In genomic region chr7:100890640-100891521, GRCh38 we compare ENCODE assay signal across 8 cellular contexts. TPM values are rescaled to one million over a fixed set of nuclear protein-coding genes. Genes with fewer than 3 reads are reported as not detected.
DNase-seq lines count a peak whose midpoint lies in the region; ATAC-seq lines count a peak whose summit lies in the region.

No MANE protein-coding gene starts in this region.

- H3K4me1 Mint-ChIP-seq in activated CD8-positive, alpha-beta T cell treated with anti-CD3 and anti-CD28 coated beads, Interleukin-2, amount 10 ng/mL, durations not matched to agents 7 days and 5 days (ENCODE audit: low read depth) = peaks cover 40% of the 10 kb centered on the region
- H3K4me1 Mint-ChIP-seq in stimulated activated memory B cell treated with anti-CD40 and anti-IgM and Interleukin-4, amounts not matched to agents 10 μg/mL and 1 μg/mL and 100 μg/mL, for 72 hours = peaks cover 64% of the 10 kb centered on the region

- peaks cover 23% of the 10 kb centered on the region for H3K27me3 Mint-ChIP-seq in activated CD8-positive, alpha-beta T cell treated with anti-CD3 and anti-CD28 coated beads, Interleukin-2, amount 10 ng/mL, durations not matched to agents 7 days and 5 days (ENCODE audit: low read depth)
- H3K27me3 Mint-ChIP-seq in stimulated activated memory B cell treated with anti-CD40 and anti-IgM and Interleukin-4, amounts not matched to agents 10 μg/mL and 1 μg/mL and 100 μg/mL, for 72 hours = peaks cover 58% of the 10 kb centered on the region

- CTCF ChIA-PET in activated CD8-positive, alpha-beta T cell treated with anti-CD3 and anti-CD28 coated beads, Interleukin-2, amount 10 ng/mL, durations not matched to agents 7 days and 5 days (lab: Charles Lee) = interaction anchor here (1.2 to 1.4 kb wide), 3 partner anchors 16 to 168 kb away, joined by 3 to 13 read pairs (median 4); partner anchors contain the start of gene SRRT

- H3K36me3 Mint-ChIP-seq in activated CD8-positive, alpha-beta T cell treated with anti-CD3 and anti-CD28 coated beads, Interleukin-2, amount 10 ng/mL, durations not matched to agents 7 days and 5 days (ENCODE audit: low read depth) = peaks cover 30% of the 10 kb centered on the region
- H3K36me3 Mint-ChIP-seq in stimulated activated memory B cell treated with anti-CD40 and anti-IgM and Interleukin-4, amounts not matched to agents 10 μg/mL and 1 μg/mL and 100 μg/mL, for 72 hours = peaks cover 27% of the 10 kb centered on the region

- H3K27me3 ChIP-seq in iPS-18a (ENCODE audit: control insufficient read depth, insufficient read depth, low read length) = peaks cover 9% of the 10 kb centered on the region

- peak overlapping the region; percentile 57 for H3K27ac Mint-ChIP-seq in activated CD8-positive, alpha-beta T cell treated with anti-CD3 and anti-CD28 coated beads, Interleukin-2, amount 10 ng/mL, durations not matched to agents 7 days and 5 days
- H3K27ac Mint-ChIP-seq in stimulated activated memory B cell treated with anti-CD40 and anti-IgM and Interleukin-4, amounts not matched to agents 10 μg/mL and 1 μg/mL and 100 μg/mL, for 72 hours = peak overlapping the region; percentile 88

- peak overlapping the region; percentile 82 for H3K9ac ChIP-seq in iPS-18a (ENCODE audit: low read length)

- peak overlapping the region; percentile 82 for H3K4me3 Mint-ChIP-seq in activated CD8-positive, alpha-beta T cell treated with anti-CD3 and anti-CD28 coated beads, Interleukin-2, amount 10 ng/mL, durations not matched to agents 7 days and 5 days
- peak overlapping the region; percentile 81 for H3K4me3 Mint-ChIP-seq in stimulated activated memory B cell treated with anti-CD40 and anti-IgM and Interleukin-4, amounts not matched to agents 10 μg/mL and 1 μg/mL and 100 μg/mL, for 72 hours

- H3K36me3 ChIP-seq in iPS-18a (ENCODE audit: control insufficient read depth, low read depth, low read length) = peaks cover 29% of the 10 kb centered on the region

- H3K9me3 ChIP-seq in iPS-18a (ENCODE audit: control insufficient read depth, low read depth, low read length) = no peaks in the 10 kb centered on the region

- DNase-seq in NCI-H1417 (lab: John Stamatoyannopoulos, UW) (peak in 2 of 3 experiments; percentile 51 to 66), NCI-H1417 treated with DMSO at 0.1 percent for 48 hours (lab: John Stamatoyannopoulos, UW) (no peak), kidney glomerular epithelial cell (lab: John Stamatoyannopoulos, UW) (no peak)
- DNase-seq in activated CD8-positive, alpha-beta T cell treated with anti-CD3 and anti-CD28 coated beads, Interleukin-2, amount 10 ng/mL, durations not matched to agents 7 days and 5 days = no peak

- POLR2A ChIA-PET in activated CD8-positive, alpha-beta T cell treated with anti-CD3 and anti-CD28 coated beads, Interleukin-2, amount 10 ng/mL, durations not matched to agents 7 days and 5 days (lab: Charles Lee) = interaction anchor here (0.7 to 5.4 kb wide), 5 partner anchors 14 to 1531 kb away, joined by 3 to 115 read pairs (median 3); partner anchors contain the start of genes PLOD3, SRRT, TRIM56 and ZNHIT1

- no peaks in the 10 kb centered on the region for H3K9me3 Mint-ChIP-seq in activated CD8-positive, alpha-beta T cell treated with anti-CD3 and anti-CD28 coated beads, Interleukin-2, amount 10 ng/mL, durations not matched to agents 7 days and 5 days (ENCODE audit: insufficient read depth)
- H3K9me3 Mint-ChIP-seq in stimulated activated memory B cell treated with anti-CD40 and anti-IgM and Interleukin-4, amounts not matched to agents 10 μg/mL and 1 μg/mL and 100 μg/mL, for 72 hours = no peaks in the 10 kb centered on the region

- H3K4me3 ChIP-seq in iPS-18a (ENCODE audit: low read length) = peak overlapping the region; percentile 76

- ATAC-seq in activated CD8-positive, alpha-beta T cell treated with anti-CD3 and anti-CD28 coated beads, Interleukin-2, amount 10 ng/mL, durations not matched to agents 7 days and 5 days = no peak
- ATAC-seq in stimulated activated memory B cell treated with anti-CD40 and anti-IgM and Interleukin-4, amounts not matched to agents 10 μg/mL and 1 μg/mL and 100 μg/mL, for 72 hours = no peak
- ATAC-seq in GM19351 (IDR thresholded peaks at IDR 0.05; ENCODE audit: unreplicated experiment) (no peak), esophagus mucosa (no peak)

- H3K4me1 ChIP-seq in iPS-18a (ENCODE audit: control insufficient read depth, low read depth, low read length) = peaks cover 10% of the 10 kb centered on the region

- peak overlapping the region; percentile 61 for H3K27ac ChIP-seq in iPS-18a (ENCODE audit: low read length)

RNA-seq across cellular contexts. Expression of gene UFSP1, which starts 1.4 kb away (rescaled TPM):
- 1 to 10 TPM; 2.0 to 3.7 TPM for total RNA-seq in activated CD8-positive, alpha-beta T cell treated with anti-CD3 and anti-CD28 coated beads, Interleukin-2, amount 10 ng/mL, durations not matched to agents 7 days and 5 days
- total RNA-seq in esophagus mucosa = 2.1 TPM

RNA-seq across cellular contexts. Expression of gene ACHE, which starts 4.8 kb away (rescaled TPM):
- not detected for total RNA-seq in activated CD8-positive, alpha-beta T cell treated with anti-CD3 and anti-CD28 coated beads, Interleukin-2, amount 10 ng/mL, durations not matched to agents 7 days and 5 days
- total RNA-seq in esophagus mucosa = 0.44 TPM

RNA-seq across cellular contexts. Expression of gene SRRT, which starts 16.0 kb away (rescaled TPM):
- total RNA-seq in activated CD8-positive, alpha-beta T cell treated with anti-CD3 and anti-CD28 coated beads, Interleukin-2, amount 10 ng/mL, durations not matched to agents 7 days and 5 days = 100 to 1,000 TPM; 273 to 292 TPM
- 63.5 TPM for total RNA-seq in esophagus mucosa

RNA-seq across cellular contexts. Expression of gene TRIP6, which starts 23.7 kb away (rescaled TPM):
- 10 to 100 TPM; 25.5 to 28.6 TPM for total RNA-seq in activated CD8-positive, alpha-beta T cell treated with anti-CD3 and anti-CD28 coated beads, Interleukin-2, amount 10 ng/mL, durations not matched to agents 7 days and 5 days
- 61.1 TPM for total RNA-seq in esophagus mucosa

RNA-seq across cellular contexts. Expression of gene SLC12A9, which starts 38.4 kb away (rescaled TPM):
- total RNA-seq in activated CD8-positive, alpha-beta T cell treated with anti-CD3 and anti-CD28 coated beads, Interleukin-2, amount 10 ng/mL, durations not matched to agents 7 days and 5 days = 10 to 100 TPM; 28.3 to 29.5 TPM
- 13.5 TPM for total RNA-seq in esophagus mucosa

Comparison
In these comparisons a context has a peak if more than half of its experiments do, and no peak if none do; other contexts are left out.
1. DNase-seq: peak in NCI-H1417 (2 of 3); none in NCI-H1417 treated with DMSO at 0.1 percent for 48 hours (single experiment), activated CD8-positive, alpha-beta T cell treated with anti-CD3 and anti-CD28 coated beads, Interleukin-2, amount 10 ng/mL, durations not matched to agents 7 days and 5 days (single experiment) and kidney glomerular epithelial cell (single experiment).